Comparison of ENCODE assay signal across 8 cellular contexts in the genomic region with DNA sequence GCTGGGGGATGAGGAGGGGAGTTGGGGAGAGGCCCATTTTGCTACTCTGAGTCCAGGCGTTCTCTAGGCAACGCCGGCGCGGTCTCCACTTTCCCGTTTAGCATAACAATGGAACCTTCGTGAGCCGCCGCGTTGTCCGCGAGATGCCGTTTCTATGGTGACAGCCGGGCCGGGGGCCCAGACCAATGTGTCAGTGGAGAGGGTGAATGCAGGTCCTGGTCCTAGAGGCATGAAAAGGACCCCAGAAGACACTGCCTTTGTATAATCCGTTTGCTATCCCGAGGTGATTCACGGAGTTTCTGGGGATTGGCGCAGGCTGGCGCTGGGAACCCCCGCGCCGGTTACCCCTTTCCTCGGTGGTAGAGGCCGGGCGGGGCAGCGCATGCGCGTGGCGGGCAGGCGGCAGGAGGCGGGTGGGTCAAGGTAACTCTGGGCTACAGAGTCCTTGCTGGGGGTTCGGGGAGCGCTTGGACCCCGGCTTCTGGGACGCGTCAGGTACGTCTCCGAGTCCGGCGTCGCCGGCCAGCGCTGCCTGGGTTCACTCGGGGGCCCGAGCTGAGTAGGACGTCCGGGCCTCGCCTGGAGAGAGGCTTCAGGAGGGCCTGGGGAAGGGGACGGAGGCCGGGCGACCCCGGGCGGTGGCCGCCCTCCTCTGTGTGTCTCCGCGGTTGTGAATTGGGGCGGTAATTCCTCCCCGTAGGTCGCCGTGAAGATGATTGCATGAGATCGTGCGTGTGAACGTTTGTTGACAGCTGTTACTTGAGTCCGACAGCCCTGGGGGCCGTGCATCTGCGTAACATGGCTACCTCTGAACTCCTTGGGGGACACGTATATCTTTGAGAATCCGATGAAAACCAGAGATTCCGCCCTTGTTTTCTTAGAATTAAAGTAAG.
A peak's percentile ranks its signal among the peaks of the same experiment; 100 is the strongest.
DNase-seq lines count a peak whose midpoint lies in the region; ATAC-seq and TF ChIP-seq lines count a peak whose summit lies in the region.

A gene (plus strand): TSS at position 383 of the 893 bp plus-strand sequence. CDS start 11,417 bp downstream, outside the sequence.
A gene (minus strand): TSS at position 137 of the 893 bp plus-strand sequence. CDS start 6,224 bp downstream, outside the sequence.

- no peak for TF ChIP-seq CTCF in choroid plexus epithelial cell (conservative IDR thresholded peaks at IDR 0.05; ENCODE audit: low read depth, low read length)

- DNase-seq in AG20443 (ENCODE audit: low spot score) (peak; percentile 100), NCI-H510A (lab: John Stamatoyannopoulos, UW) (peak; percentile 79), choroid plexus epithelial cell (ENCODE audit: low read depth) (peak; percentile 86), kidney glomerular epithelial cell (lab: John Stamatoyannopoulos, UW) (peak; percentile 81)
- peak; percentile 82 for DNase-seq in activated CD4-positive, alpha-beta T cell treated with anti-CD3 and anti-CD28 coated beads for 4 hours
- peak; percentile 89 for DNase-seq in stimulated activated CD4-positive, alpha-beta T cell treated with anti-CD3 and anti-CD28 coated beads, Interleukin-15, amount 100 ng/mL, for 24 hours

- peak within 1 kb of the TSS; percentile 76 for H3K4me3 ChIP-seq in choroid plexus epithelial cell (ENCODE audit: low read depth, low read length)

- TF ChIP-seq POLR2A in GM19099 (IDR thresholded peaks at IDR 0.05; ENCODE audit: extremely low read depth, insufficient read length, low read depth), result peak; percentile 54

- ATAC-seq in HG03432 (IDR thresholded peaks at IDR 0.05; ENCODE audit: unreplicated experiment), result peak; percentile 85

Comparison
In these comparisons a context has a peak if more than half of its experiments do, and no peak if none do; other contexts are left out.
1. Peak in every context shown above with its lines: DNase-seq, ATAC-seq and H3K4me3 ChIP-seq.